ENCODE assay signal across 1 cellular context in the genomic region with DNA sequence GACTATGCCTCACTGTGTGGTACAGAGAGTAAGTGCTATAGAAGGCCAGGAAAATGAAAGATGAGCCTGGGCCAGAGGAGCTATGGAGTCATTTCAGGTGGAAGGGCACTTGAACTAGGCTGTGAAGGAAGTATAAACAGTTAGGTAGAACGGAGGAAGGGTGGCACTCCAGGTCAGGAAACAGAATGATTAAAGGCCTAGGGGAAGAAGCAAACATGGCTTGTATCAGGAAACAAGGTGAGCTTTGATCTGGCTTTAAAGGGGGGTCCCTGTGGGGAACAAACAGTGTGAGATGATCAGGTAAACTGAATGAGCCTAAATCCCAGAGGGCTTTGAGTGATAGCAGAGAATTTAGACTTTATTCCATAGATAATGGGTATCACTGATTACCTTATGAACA.
TF ChIP-seq lines count a peak whose summit lies in the region.

No MANE protein-coding gene starts in this region.

TF ChIP-seq in HepG2, 621 proteins besides CTCF, POLR2A, EP300 and RAD21 (continued from another document):
- TF ChIP-seq CEBPZ (IDR thresholded peaks at IDR 0.05; ENCODE audit: low read length): no peak
- no peak for TF ChIP-seq ADNP (CRISPR knock-in tag; IDR thresholded peaks at IDR 0.05)
- no peak for TF ChIP-seq GFI1 (CRISPR knock-in tag; IDR thresholded peaks at IDR 0.05; ENCODE audit: borderline replicate concordance)
- TF ChIP-seq IRF1 (CRISPR knock-in tag; IDR thresholded peaks at IDR 0.05; ENCODE audit: low read depth): no peak
- TF ChIP-seq ZNF17 (CRISPR knock-in tag; IDR thresholded peaks at IDR 0.05): no peak
